In the genomic region with DNA sequence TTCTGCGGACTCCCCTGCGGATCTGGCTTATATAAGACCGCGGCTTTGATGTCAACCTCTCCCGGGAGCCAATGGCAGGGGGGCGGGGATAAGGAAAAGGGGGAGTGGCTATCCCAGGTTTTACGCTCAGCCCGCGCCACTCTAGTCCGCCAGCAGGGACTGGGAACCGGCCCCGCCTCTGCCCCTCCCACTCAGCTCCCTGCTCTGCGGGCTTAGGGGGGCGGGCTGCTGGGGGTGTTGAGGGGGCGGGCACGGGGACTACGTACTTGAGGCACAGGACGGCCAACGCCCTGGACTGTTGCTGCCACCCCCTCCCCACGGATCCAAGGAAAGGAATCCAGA, we compare ENCODE assay signal across 8 cellular contexts. TPM values are rescaled to one million over a fixed set of nuclear protein-coding genes. Genes with fewer than 3 reads are reported as not detected.
DNase-seq lines count a peak whose midpoint lies in the region; ATAC-seq and TF ChIP-seq lines count a peak whose summit lies in the region.

A gene (minus strand): TSS at position 4 of the 342 bp plus-strand sequence. CDS start 219 bp downstream, outside the sequence.

- H3K9ac ChIP-seq in iPS-15b (ENCODE audit: low read depth, low read length) = no peak within 1 kb of the TSS
- no peak within 1 kb of the TSS for H3K9ac ChIP-seq in subcutaneous abdominal adipose tissue (ENCODE audit: low read length in 5 of 5)

- TF ChIP-seq CTCF in HFF-Myc (IDR thresholded peaks at IDR 0.05; ENCODE audit: low read depth, low read length, missing control alignments) (no peak), activated B cell treated with CpG ODN at 0.5 μM for 24 hours (IDR thresholded peaks at IDR 0.05) (no peak)

- H3K9me3 Mint-ChIP-seq in activated B cell treated with CpG ODN at 0.5 μM for 24 hours = no peaks in the 10 kb centered on the region

- no peaks in the 10 kb centered on the region for H3K9me3 ChIP-seq in iPS-15b (ENCODE audit: control insufficient read depth, insufficient read depth, low read length)
- no peaks in the 10 kb centered on the region for H3K9me3 ChIP-seq in subcutaneous abdominal adipose tissue (ENCODE audit: control insufficient read depth in 5 of 5, low read length in 5 of 5)

- H3K27ac ChIP-seq in subcutaneous abdominal adipose tissue (ENCODE audit: low read depth, low read length) = no peak within 1 kb of the TSS

- H3K4me3 Mint-ChIP-seq in activated B cell treated with CpG ODN at 0.5 μM for 24 hours = peak within 1 kb of the TSS; percentile 72

- H3K27me3 ChIP-seq in iPS-15b (ENCODE audit: control insufficient read depth, insufficient read depth, low read length) = peaks cover 98% of the 10 kb centered on the region
- peaks cover 85 to 100% (median 95%) of the 10 kb centered on the region in 5 donors for H3K27me3 ChIP-seq in subcutaneous abdominal adipose tissue (ENCODE audit: control insufficient read depth in 5 of 5, insufficient read depth in 4 of 5, low read length in 5 of 5)

- H3K27me3 Mint-ChIP-seq in activated B cell treated with CpG ODN at 0.5 μM for 24 hours = peaks cover 79% of the 10 kb centered on the region

- POLR2A ChIA-PET in activated B cell treated with CpG ODN at 0.5 μM for 24 hours (lab: Charles Lee) = no interaction called here

- no peak within 1 kb of the TSS for H3K27ac Mint-ChIP-seq in activated B cell treated with CpG ODN at 0.5 μM for 24 hours

- H3K4me1 Mint-ChIP-seq in activated B cell treated with CpG ODN at 0.5 μM for 24 hours = peaks cover 59% of the 10 kb centered on the region

- peak within 1 kb of the TSS; percentile 2; the same call in 1 of the 2 replicates for H3K4me3 ChIP-seq in HFF-Myc (replicated peaks; ENCODE audit: low read depth, low read length)
- H3K4me3 ChIP-seq in iPS-15b (ENCODE audit: low read depth, low read length) = peak within 1 kb of the TSS; percentile 55
- H3K4me3 ChIP-seq in subcutaneous abdominal adipose tissue (ENCODE audit: low read depth in 1 of 5, low read length in 5 of 5) = peak within 1 kb of the TSS; percentile 13 to 57 (median 53)

- ATAC-seq in activated B cell treated with CpG ODN at 0.5 μM for 24 hours (ENCODE audit: low read depth) (no peak), GM21576 (IDR thresholded peaks at IDR 0.05; ENCODE audit: unreplicated experiment) (no peak), GM18873 (IDR thresholded peaks at IDR 0.05; ENCODE audit: low FRiP score, unreplicated experiment) (no peak)

- CTCF ChIA-PET in activated B cell treated with CpG ODN at 0.5 μM for 24 hours (lab: Charles Lee) = no interaction called here

- intact Hi-C loops in activated B cell treated with CpG ODN at 0.5 μM for 24 hours (cut with micrococcal nuclease) = no loop called here

- DNase-seq in 8988T (peak; percentile 88), HFF-Myc (ENCODE audit: extremely low read depth, low read depth) (no peak), activated B cell treated with CpG ODN at 0.5 μM for 24 hours (no peak), NCI-H1436 (lab: John Stamatoyannopoulos, UW) (no peak)

- H3K36me3 ChIP-seq in iPS-15b (ENCODE audit: control insufficient read depth, insufficient read depth, low read length) = no peaks in the 10 kb centered on the region
- no peaks in the 10 kb centered on the region for H3K36me3 ChIP-seq in subcutaneous abdominal adipose tissue (ENCODE audit: control insufficient read depth in 5 of 5, insufficient read depth in 5 of 5, low read length in 5 of 5)

- peaks cover 18% of the 10 kb centered on the region for H3K4me1 ChIP-seq in iPS-15b (ENCODE audit: control insufficient read depth, insufficient read depth, low read length)
- H3K4me1 ChIP-seq in subcutaneous abdominal adipose tissue (ENCODE audit: control insufficient read depth in 5 of 5, insufficient read depth in 5 of 5, low read length in 5 of 5) = peaks cover 3 to 61% (median 55%) of the 10 kb centered on the region in 5 donors

- H3K36me3 Mint-ChIP-seq in activated B cell treated with CpG ODN at 0.5 μM for 24 hours (ENCODE audit: low read depth) = no peaks in the 10 kb centered on the region

RNA-seq across cellular contexts. Expression of the gene that starts here (rescaled TPM):
- total RNA-seq in activated B cell treated with CpG ODN at 0.5 μM for 24 hours = not detected in 2 replicates

Comparison
In these comparisons a context has a peak if more than half of its experiments do, and no peak if none do; other contexts are left out.
1. H3K4me3 ChIP-seq: peak in every context shown above with its lines; median percentile 55 in iPS-15b; 53 in subcutaneous abdominal adipose tissue; 2 in HFF-Myc.